22 cellular contexts compared by ENCODE assay signal in genomic region chr3:111890051-111890580, GRCh38. TPM values are rescaled to one million over a fixed set of nuclear protein-coding genes. Genes with fewer than 3 reads are reported as not detected.
DNase-seq lines count a peak whose midpoint lies in the region; ATAC-seq and TF ChIP-seq lines count a peak whose summit lies in the region.
"Had no signal": no experiment of that assay in that cellular context is flagged by ENCODE, and none has a peak within 500 bp of the region (broad histone marks: within the 10 kb centered on the region; RNA-seq: fewer than 3 reads in every experiment).

No MANE protein-coding gene starts in this region.

- no peak overlapping the region for H3K27ac ChIP-seq in left lung
- H3K27ac ChIP-seq: BLaER1 treated with 17β-estradiol and CSF1 and Interleukin-3, amounts not matched to agents 10 nM and 100 nM had no signal

- ATAC-seq in left ventricle myocardium superior (peak; percentile 70), left lung (no peak)
- ATAC-seq: left colon; stimulated activated effector memory CD8-positive, alpha-beta T cell treated with anti-CD3 and anti-CD28 coated beads, Interleukin-12 subunit alpha, Interleukin-12 subunit beta, amount 100 ng/mL, for 72 hours had no signal

- no peak overlapping the region for H3K4me3 Mint-ChIP-seq in chondrocyte (ENCODE audit: unreplicated experiment)
- H3K4me3 Mint-ChIP-seq: activated CD4-positive, alpha-beta memory T cell treated with anti-CD3 and anti-CD28 coated beads for 36 hours; activated naive CD8-positive, alpha-beta T cell; HFFc6; IgD-negative memory B cell; stimulated activated effector memory CD8-positive, alpha-beta T cell treated with anti-CD3 and anti-CD28 coated beads, Interleukin-12 subunit alpha, Interleukin-12 subunit beta, amount 100 ng/mL, for 72 hours had no signal

- peaks cover 23% of the 10 kb centered on the region for H3K4me1 Mint-ChIP-seq in chondrocyte (ENCODE audit: low read depth)
- H3K4me1 Mint-ChIP-seq: IgD-negative memory B cell had no signal

- H3K9me3 ChIP-seq in left lung: no peaks in the 10 kb centered on the region

- intact Hi-C loops in left ventricle myocardium superior (cut with micrococcal nuclease): no loop called here
- intact Hi-C loops in cardiac septum (cut with DNase I): no loop called here
- intact Hi-C loops in left lung (cut with DNase I): no loop called here

- H3K27me3 Mint-ChIP-seq in chondrocyte (ENCODE audit: low read depth): no peaks in the 10 kb centered on the region
- H3K27me3 Mint-ChIP-seq: activated CD4-positive, alpha-beta memory T cell treated with anti-CD3 and anti-CD28 coated beads for 36 hours; IgD-negative memory B cell had no signal

- H3K27ac Mint-ChIP-seq in chondrocyte (ENCODE audit: unreplicated experiment): peak overlapping the region; percentile 14
- H3K27ac Mint-ChIP-seq: activated CD4-positive, alpha-beta memory T cell treated with anti-CD3 and anti-CD28 coated beads for 36 hours; activated naive CD8-positive, alpha-beta T cell; HFFc6; IgD-negative memory B cell; stimulated activated effector memory CD8-positive, alpha-beta T cell treated with anti-CD3 and anti-CD28 coated beads, Interleukin-12 subunit alpha, Interleukin-12 subunit beta, amount 100 ng/mL, for 72 hours had no signal

- no peak for DNase-seq in left ventricle myocardium superior
- no peak for DNase-seq in cardiac septum (ENCODE audit: low spot score)
- peak; percentile 44 for DNase-seq in NCI-H2196 treated with DMSO at 0.1 percent for 48 hours (lab: John Stamatoyannopoulos, UW; ENCODE audit: unreplicated experiment)
- no peak for DNase-seq in chondrocyte (ENCODE audit: low spot score)
- DNase-seq in activated CD8-positive, alpha-beta memory T cell treated with anti-CD3 and anti-CD28 coated beads, Interleukin-2, amount 50 U/mL, for 48 hours: no peak
- DNase-seq in GM20000 (ENCODE audit: low spot score): no peak
- DNase-seq in left lung: no peak
- no peak for DNase-seq in AG08395 (ENCODE audit: low spot score)
- DNase-seq: activated CD4-positive, alpha-beta memory T cell treated with anti-CD3 and anti-CD28 coated beads for 36 hours; activated CD4-positive, CD25-positive, alpha-beta regulatory T cell; aorta; central memory CD4-positive, alpha-beta T cell; COR-L47; HFFc6; left colon; NCI-H1417 treated with DMSO at 0.1 percent for 48 hours; NCI-H510A; occipital lobe had no signal

- peaks cover 0 to 4% of the 10 kb centered on the region in 2 donors for H3K36me3 ChIP-seq in left lung

- no peaks in the 10 kb centered on the region for H3K9me3 Mint-ChIP-seq in chondrocyte (ENCODE audit: low read depth)
- H3K9me3 Mint-ChIP-seq: HFFc6; IgD-negative memory B cell; stimulated activated effector memory CD8-positive, alpha-beta T cell treated with anti-CD3 and anti-CD28 coated beads, Interleukin-12 subunit alpha, Interleukin-12 subunit beta, amount 100 ng/mL, for 72 hours had no signal

- no peak overlapping the region for H3K4me3 ChIP-seq in left lung
- H3K4me3 ChIP-seq: BLaER1 treated with 17β-estradiol and CSF1 and Interleukin-3, amounts not matched to agents 10 nM and 100 nM had no signal

- H3K27me3 ChIP-seq in left lung: no peaks in the 10 kb centered on the region
- H3K27me3 ChIP-seq: BLaER1 treated with 17β-estradiol and CSF1 and Interleukin-3, amounts not matched to agents 10 nM and 100 nM had no signal

- no peak for TF ChIP-seq CTCF in chondrocyte (IDR thresholded peaks at IDR 0.05)
- TF ChIP-seq CTCF in GM20000 (IDR thresholded peaks at IDR 0.05; ENCODE audit: extremely low read depth, missing control alignments): no peak
- no peak for TF ChIP-seq CTCF in left lung (IDR thresholded peaks at IDR 0.05)

- H3K36me3 Mint-ChIP-seq in chondrocyte (ENCODE audit: low read depth): peaks cover 18% of the 10 kb centered on the region
- H3K36me3 Mint-ChIP-seq: activated naive CD8-positive, alpha-beta T cell; stimulated activated effector memory CD8-positive, alpha-beta T cell treated with anti-CD3 and anti-CD28 coated beads, Interleukin-12 subunit alpha, Interleukin-12 subunit beta, amount 100 ng/mL, for 72 hours had no signal

- no peaks in the 10 kb centered on the region for H3K4me1 ChIP-seq in left lung
- H3K4me1 ChIP-seq: BLaER1 treated with 17β-estradiol and CSF1 and Interleukin-3, amounts not matched to agents 10 nM and 100 nM had no signal

RNA-seq across cellular contexts. Expression of gene PHLDB2, which starts 31.1 kb away (rescaled TPM):
- total RNA-seq in left ventricle myocardium superior (128 TPM), cardiac septum (184 TPM), chondrocyte (70.3 to 138 TPM (median 133 TPM) in 3 replicates), left lung (10 to 100 TPM; 38.0 to 43.9 TPM)
